In the genomic region with DNA sequence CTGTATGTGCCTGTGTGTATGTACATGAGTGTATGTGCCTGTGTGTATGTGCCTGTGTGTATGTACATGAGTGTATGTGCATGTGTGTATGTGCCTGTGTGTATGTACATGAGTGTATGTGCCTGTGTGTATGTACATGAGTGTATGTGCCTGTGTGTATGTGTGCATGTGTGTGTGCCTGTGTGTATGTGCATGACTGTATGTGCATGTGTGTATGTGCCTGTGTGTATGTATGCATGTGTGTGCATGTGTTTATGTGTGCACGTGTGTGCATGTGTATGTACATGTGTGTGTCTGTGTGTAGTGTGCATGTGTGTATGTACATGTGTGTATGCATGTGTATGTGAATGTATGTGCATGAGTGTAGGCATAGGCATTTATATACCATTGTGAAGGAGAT, we compare ENCODE assay signal across 1 cellular context.
TF ChIP-seq lines count a peak whose summit lies in the region.

No MANE protein-coding gene starts in this region.

TF ChIP-seq in HEK293, 187 proteins besides CTCF, POLR2A, EP300 and RAD21 (continued from another document):
- TF ChIP-seq, protein P1, sequence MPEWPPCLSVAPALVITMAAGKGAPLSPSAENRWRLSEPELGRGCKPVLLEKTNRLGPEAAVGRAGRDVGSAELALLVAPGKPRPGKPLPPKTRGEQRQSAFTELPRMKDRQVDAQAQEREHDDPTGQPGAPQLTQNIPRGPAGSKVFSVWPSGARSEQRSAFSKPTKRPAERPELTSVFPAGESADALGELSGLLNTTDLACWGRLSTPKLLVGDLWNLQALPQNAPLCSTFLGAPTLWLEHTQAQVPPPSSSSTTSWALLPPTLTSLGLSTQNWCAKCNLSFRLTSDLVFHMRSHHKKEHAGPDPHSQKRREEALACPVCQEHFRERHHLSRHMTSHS (tag by site-specific recombination; IDR thresholded peaks at IDR 0.05), result 0 out of 2 replicates have a peak, but pooled peaks have one; percentile 18
- TF ChIP-seq PRDM1 (tag by site-specific recombination; IDR thresholded peaks at IDR 0.05), result no peak
TF ChIP-seq in HEK293: peak in this region for 2.
